ENCODE assay signal across 8 cellular contexts in the genomic region with DNA sequence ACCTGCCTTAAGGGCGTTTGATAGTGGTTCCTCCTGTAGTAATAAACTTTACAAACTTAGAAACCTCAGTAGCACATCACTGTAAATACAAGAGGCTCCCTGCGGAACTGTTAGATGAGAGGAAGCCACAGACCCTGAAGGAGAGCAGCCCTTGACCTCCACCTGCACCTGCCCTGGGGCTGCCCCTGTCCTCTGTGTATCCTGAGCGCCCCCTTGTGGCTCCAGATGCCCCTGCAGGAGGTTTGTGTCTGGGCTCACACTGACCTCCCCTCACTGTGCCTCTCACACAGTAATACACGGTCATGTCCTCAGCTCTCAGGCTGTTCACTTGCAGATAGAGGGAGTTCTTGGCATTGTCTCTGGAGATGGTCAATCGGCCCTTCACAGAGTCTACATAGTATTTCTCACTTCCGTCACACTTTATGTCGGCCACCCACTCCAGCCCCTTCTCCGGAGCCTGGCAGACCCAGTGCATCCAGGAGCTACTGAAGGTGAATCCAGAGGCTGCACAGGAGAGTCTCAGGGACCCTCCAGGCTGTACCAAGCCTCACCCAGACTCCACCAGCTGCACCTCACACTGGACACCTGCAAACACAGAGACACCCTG.
DNase-seq lines count a peak whose midpoint lies in the region; TF ChIP-seq lines count a peak whose summit lies in the region.

No MANE protein-coding gene starts in this region.

- no TSS peak for BruUV-seq in mammary epithelial cell (replicated peaks; lab: Mats Ljungman, UMichigan)

- intact Hi-C loops in mammary epithelial cell (cut with micrococcal nuclease) = no loop called here

- H3K27ac Mint-ChIP-seq in T-helper 2 cell treated with Interferon-gamma antibody and Interleukin-4, amounts not matched to agents 5 μg/mL and 100 μg/mL, for 36 hours = no peak overlapping the region

- no peak overlapping the region for H2AFZ ChIP-seq in mammary epithelial cell (ENCODE audit: low read depth, low read length)

- TF ChIP-seq CTCF in mammary epithelial cell (conservative IDR thresholded peaks at IDR 0.05 in 1 of 2, IDR thresholded peaks at IDR 0.05 in 1 of 2; ENCODE audit: extremely low read depth in 1 of 2, insufficient read depth in 1 of 2, low read depth in 1 of 2, low read length in 2 of 2) = peak; percentile 32 to 37

- H3K9me3 ChIP-seq in mammary epithelial cell (replicated peaks; ENCODE audit: insufficient read depth, low read length) = peaks cover 8% of the 10 kb centered on the region

- no peaks in the 10 kb centered on the region for H3K4me1 ChIP-seq in mammary epithelial cell (ENCODE audit: insufficient read depth, low read length)

- no peak overlapping the region for H3K9ac ChIP-seq in mammary epithelial cell (ENCODE audit: insufficient read depth, low read length)

- 80% methylated on average over 5 of the region's 8 CpGs for WGBS in mammary epithelial cell (ENCODE audit: low coverage, missing lambda C conversion rate)

- H3K27me3 ChIP-seq in mammary epithelial cell (ENCODE audit: insufficient read depth, low read length) = no peaks in the 10 kb centered on the region

- H3K9me3 Mint-ChIP-seq in T-helper 2 cell treated with Interferon-gamma antibody and Interleukin-4, amounts not matched to agents 5 μg/mL and 100 μg/mL, for 36 hours = no peaks in the 10 kb centered on the region

- H3K36me3 Mint-ChIP-seq in T-helper 2 cell treated with Interferon-gamma antibody and Interleukin-4, amounts not matched to agents 5 μg/mL and 100 μg/mL, for 36 hours (ENCODE audit: low read depth) = no peaks in the 10 kb centered on the region

- H3K4me3 Mint-ChIP-seq in T-helper 2 cell treated with Interferon-gamma antibody and Interleukin-4, amounts not matched to agents 5 μg/mL and 100 μg/mL, for 36 hours = no peak overlapping the region

- no peak overlapping the region for H3K4me2 ChIP-seq in mammary epithelial cell (ENCODE audit: insufficient read depth, low read depth, low read length)

- H3K27me3 Mint-ChIP-seq in T-helper 2 cell treated with Interferon-gamma antibody and Interleukin-4, amounts not matched to agents 5 μg/mL and 100 μg/mL, for 36 hours (ENCODE audit: low read depth) = peaks cover 23% of the 10 kb centered on the region

- in situ Hi-C loops in mammary epithelial cell (cut with MboI; ENCODE audit: low sequenced_read_pairs in 2 of 2) = no loop called here

- H3K27ac ChIP-seq in mammary epithelial cell (ENCODE audit: insufficient read depth, low read depth, low read length) = no peak overlapping the region
- no peak overlapping the region for H3K27ac ChIP-seq in caudate nucleus (ENCODE audit: low read depth, low read length)

- H3K36me3 ChIP-seq in mammary epithelial cell (ENCODE audit: insufficient read depth, low read length) = no peaks in the 10 kb centered on the region

- no peaks in the 10 kb centered on the region for H3K4me1 Mint-ChIP-seq in T-helper 2 cell treated with Interferon-gamma antibody and Interleukin-4, amounts not matched to agents 5 μg/mL and 100 μg/mL, for 36 hours (ENCODE audit: low read depth)

- H3K4me3 ChIP-seq in mammary epithelial cell (replicated peaks in 1 of 3; ENCODE audit: insufficient read depth in 1 of 3, low read depth in 2 of 3, low read length in 3 of 3) = no peak overlapping the region

- CTCF ChIA-PET in mammary epithelial cell (lab: Charles Lee; ENCODE audit: low non-redundant PET) = no interaction called here

- dilution Hi-C loops in mammary epithelial cell (cut with HindIII; ENCODE audit: low sequenced_read_pairs) = no loop called here

- no peaks in the 10 kb centered on the region for H3K79me2 ChIP-seq in mammary epithelial cell (ENCODE audit: insufficient read depth, low read length)

- H4K20me1 ChIP-seq in mammary epithelial cell (ENCODE audit: insufficient read depth, low read length) = no peaks in the 10 kb centered on the region

- peak; percentile 2 for DNase-seq in ELF-1 (ENCODE audit: low read depth, low spot score)
- peak; percentile 29 for DNase-seq in HK-2 (ENCODE audit: unreplicated experiment)
- peak; percentile 34 for DNase-seq in T-helper 2 cell treated with Interferon-gamma antibody and Interleukin-4, amounts not matched to agents 5 μg/mL and 100 μg/mL, for 36 hours (ENCODE audit: low spot score)
- no peak for DNase-seq in mammary epithelial cell
- peak; percentile 30 for DNase-seq in stimulated activated CD8-positive, alpha-beta memory T cell treated with anti-CD3 and anti-CD28 coated beads, Interleukin-12 subunit alpha, Interleukin-12 subunit beta, amount 100 ng/mL, for 1 hour (ENCODE audit: low read depth)
- DNase-seq in Ammon's horn (ENCODE audit: low spot score) = no peak
- DNase-seq in caudate nucleus (lab: John Stamatoyannopoulos, UW) = no peak
- DNase-seq in HCEC 1CT = no peak

Comparison
In these comparisons a context has a peak if more than half of its experiments do, and no peak if none do; other contexts are left out.
1. DNase-seq: peak in ELF-1 (single experiment), HK-2 (single experiment), T-helper 2 cell treated with Interferon-gamma antibody and Interleukin-4, amounts not matched to agents 5 μg/mL and 100 μg/mL, for 36 hours (single experiment) and stimulated activated CD8-positive, alpha-beta memory T cell treated with anti-CD3 and anti-CD28 coated beads, Interleukin-12 subunit alpha, Interleukin-12 subunit beta, amount 100 ng/mL, for 1 hour (single experiment); none in mammary epithelial cell (single experiment), Ammon's horn (single experiment), caudate nucleus (0 of 61) and HCEC 1CT (single experiment).